13 cellular contexts compared by ENCODE assay signal in genomic region chr1:167474191-167474641, GRCh38. TPM values are rescaled to one million over a fixed set of nuclear protein-coding genes. Genes with fewer than 3 reads are reported as not detected.
DNase-seq lines count a peak whose midpoint lies in the region; ATAC-seq, FAIRE-seq and TF ChIP-seq lines count a peak whose summit lies in the region.
"Had no signal": no experiment of that assay in that cellular context is flagged by ENCODE, and none has a peak within 500 bp of the region (broad histone marks: within the 10 kb centered on the region; RNA-seq: fewer than 3 reads in every experiment).

No MANE protein-coding gene starts in this region.

- H3K4me3 Mint-ChIP-seq in activated CD4-positive, alpha-beta T cell treated with anti-CD3 and anti-CD28 coated beads, Interleukin-2, amount 10 ng/mL, durations not matched to agents 7 days and 5 days = peak overlapping the region; percentile 52
- H3K4me3 Mint-ChIP-seq in activated naive CD8-positive, alpha-beta T cell treated with anti-CD3 and anti-CD28 coated beads for 36 hours = peak overlapping the region; percentile 42

- peaks cover 63% of the 10 kb centered on the region for H3K36me3 Mint-ChIP-seq in activated CD4-positive, alpha-beta T cell treated with anti-CD3 and anti-CD28 coated beads, Interleukin-2, amount 10 ng/mL, durations not matched to agents 7 days and 5 days (ENCODE audit: low read depth)
- peaks cover 67% of the 10 kb centered on the region for H3K36me3 Mint-ChIP-seq in activated naive CD8-positive, alpha-beta T cell treated with anti-CD3 and anti-CD28 coated beads for 36 hours

- peaks cover 30% of the 10 kb centered on the region for H3K4me1 ChIP-seq in Loucy (ENCODE audit: insufficient read depth, low read length, poor library complexity, severe bottlenecking)
- H3K4me1 ChIP-seq: BLaER1 treated with 17β-estradiol and CSF1 and Interleukin-3, amounts not matched to agents 10 nM and 100 nM had no signal

- no peak overlapping the region for H2AFZ ChIP-seq in Loucy (ENCODE audit: low read length)

- H3F3A ChIP-seq in Loucy (ENCODE audit: low read depth) = 0 out of 2 replicates have a peak, but pooled peaks cover 4% of the 10 kb centered on the region

- H3K27ac Mint-ChIP-seq in activated CD4-positive, alpha-beta T cell treated with anti-CD3 and anti-CD28 coated beads, Interleukin-2, amount 10 ng/mL, durations not matched to agents 7 days and 5 days = peak overlapping the region; percentile 86
- H3K27ac Mint-ChIP-seq in activated naive CD8-positive, alpha-beta T cell treated with anti-CD3 and anti-CD28 coated beads for 36 hours = peak overlapping the region; percentile 79

- peak overlapping the region; percentile 41 for H3K4me3 ChIP-seq in Loucy (ENCODE audit: low read length, poor library complexity, severe bottlenecking)
- H3K4me3 ChIP-seq: BLaER1 treated with 17β-estradiol and CSF1 and Interleukin-3, amounts not matched to agents 10 nM and 100 nM had no signal

- peaks cover 21% of the 10 kb centered on the region; the same call in 1 of the 2 replicates for H3K36me3 ChIP-seq in Loucy (ENCODE audit: insufficient read depth, low read length)
- H3K36me3 ChIP-seq: BLaER1 treated with 17β-estradiol and CSF1 and Interleukin-3, amounts not matched to agents 10 nM and 100 nM; spleen had no signal

- H3K79me2 ChIP-seq in Loucy (ENCODE audit: insufficient read depth, low read length) = peaks cover 89% of the 10 kb centered on the region

- no peaks in the 10 kb centered on the region for H3K27me3 ChIP-seq in Loucy (ENCODE audit: insufficient read depth, low read length, poor library complexity, severe bottlenecking)
- H3K27me3 ChIP-seq: BLaER1 treated with 17β-estradiol and CSF1 and Interleukin-3, amounts not matched to agents 10 nM and 100 nM; spleen had no signal

- H3K9me3 Mint-ChIP-seq in activated CD4-positive, alpha-beta T cell treated with anti-CD3 and anti-CD28 coated beads, Interleukin-2, amount 10 ng/mL, durations not matched to agents 7 days and 5 days = peaks cover 5% of the 10 kb centered on the region
- no peaks in the 10 kb centered on the region for H3K9me3 Mint-ChIP-seq in activated naive CD8-positive, alpha-beta T cell treated with anti-CD3 and anti-CD28 coated beads for 36 hours

- no peak for FAIRE-seq in D721Med (lab: Jason Lieb, UNC)

- CTCF ChIA-PET in activated CD4-positive, alpha-beta T cell treated with anti-CD3 and anti-CD28 coated beads, Interleukin-2, amount 10 ng/mL, durations not matched to agents 7 days and 5 days (lab: Charles Lee) = interaction anchor here (0.6 to 1.1 kb wide), 5 partner anchors 10 to 206 kb away, joined by 3 to 4 read pairs (median 3); partner anchors contain the start of gene CREG1

- TF ChIP-seq CTCF in Loucy (conservative IDR thresholded peaks at IDR 0.05; ENCODE audit: low read length) (no peak), D721Med (IDR thresholded peaks at IDR 0.05; ENCODE audit: insufficient read depth, missing control alignments) (no peak)

- peak overlapping the region; percentile 51 for H3K4me2 ChIP-seq in Loucy (ENCODE audit: low read depth, low read length, poor library complexity, severe bottlenecking)
- H3K4me2 ChIP-seq: BLaER1 treated with 17β-estradiol and CSF1 and Interleukin-3, amounts not matched to agents 10 nM and 100 nM had no signal

- peak; percentile 55 for DNase-seq in activated CD4-positive, alpha-beta T cell treated with anti-CD3 and anti-CD28 coated beads, Interleukin-2, amount 10 ng/mL, durations not matched to agents 7 days and 5 days
- no peak for DNase-seq in activated naive CD8-positive, alpha-beta T cell treated with anti-CD3 and anti-CD28 coated beads for 36 hours
- peak; percentile 58 for DNase-seq in stimulated activated CD4-positive, alpha-beta T cell treated with anti-CD3 and anti-CD28 coated beads, Interleukin-4, amount 100 ng/mL, for 24 hours
- DNase-seq in D721Med (ENCODE audit: insufficient read length, low spot score) = no peak
- DNase-seq in NCI-H1436 treated with DMSO at 0.1 percent for 48 hours (lab: John Stamatoyannopoulos, UW) = no peak
- no peak for DNase-seq in NCI-H748 treated with DMSO at 0.1 percent for 48 hours (lab: John Stamatoyannopoulos, UW)
- DNase-seq: cerebellar nuclear complex, hippocampal formation, PC-3, spleen had no signal

- no peaks in the 10 kb centered on the region for H3K9me2 ChIP-seq in Loucy (replicated peaks; ENCODE audit: low read depth, low read length)

- POLR2A ChIA-PET in activated CD4-positive, alpha-beta T cell treated with anti-CD3 and anti-CD28 coated beads, Interleukin-2, amount 10 ng/mL, durations not matched to agents 7 days and 5 days (lab: Charles Lee) = no interaction called here

- ATAC-seq in GM19463 (IDR thresholded peaks at IDR 0.05; ENCODE audit: unreplicated experiment) = no peak
- ATAC-seq: PC-3 had no signal

- H3K9me3 ChIP-seq in Loucy (ENCODE audit: insufficient read depth, low read depth, low read length) = no peaks in the 10 kb centered on the region
- H3K9me3 ChIP-seq: BLaER1 treated with 17β-estradiol and CSF1 and Interleukin-3, amounts not matched to agents 10 nM and 100 nM; spleen had no signal

- peaks cover 83% of the 10 kb centered on the region for H3K4me1 Mint-ChIP-seq in activated CD4-positive, alpha-beta T cell treated with anti-CD3 and anti-CD28 coated beads, Interleukin-2, amount 10 ng/mL, durations not matched to agents 7 days and 5 days
- peaks cover 73% of the 10 kb centered on the region for H3K4me1 Mint-ChIP-seq in activated naive CD8-positive, alpha-beta T cell treated with anti-CD3 and anti-CD28 coated beads for 36 hours

- H4K20me1 ChIP-seq in Loucy (ENCODE audit: insufficient read depth, low read length, poor library complexity, severe bottlenecking) = peaks cover 14% of the 10 kb centered on the region
- H4K20me1 ChIP-seq: BLaER1 treated with 17β-estradiol and CSF1 and Interleukin-3, amounts not matched to agents 10 nM and 100 nM had no signal

- no peak overlapping the region for H3K9ac ChIP-seq in Loucy (ENCODE audit: low read depth, low read length, poor library complexity, severe bottlenecking)
- H3K9ac ChIP-seq: BLaER1 treated with 17β-estradiol and CSF1 and Interleukin-3, amounts not matched to agents 10 nM and 100 nM had no signal

- no peaks in the 10 kb centered on the region for H3K27me3 Mint-ChIP-seq in activated CD4-positive, alpha-beta T cell treated with anti-CD3 and anti-CD28 coated beads, Interleukin-2, amount 10 ng/mL, durations not matched to agents 7 days and 5 days
- H3K27me3 Mint-ChIP-seq in activated naive CD8-positive, alpha-beta T cell treated with anti-CD3 and anti-CD28 coated beads for 36 hours = no peaks in the 10 kb centered on the region

RNA-seq across cellular contexts. Expression of gene CD247, which starts 44.1 kb away (rescaled TPM):
- 100 to 1,000 TPM; 251 to 261 TPM for total RNA-seq in activated CD4-positive, alpha-beta T cell treated with anti-CD3 and anti-CD28 coated beads, Interleukin-2, amount 10 ng/mL, durations not matched to agents 7 days and 5 days
- 100 to 1,000 TPM; 166 TPM for total RNA-seq in activated naive CD8-positive, alpha-beta T cell treated with anti-CD3 and anti-CD28 coated beads for 36 hours
- total RNA-seq: PC-3 had no signal

Comparison
In these comparisons a context has a peak if more than half of its experiments do, and no peak if none do; other contexts are left out.
1. DNase-seq: peak in activated CD4-positive, alpha-beta T cell treated with anti-CD3 and anti-CD28 coated beads, Interleukin-2, amount 10 ng/mL, durations not matched to agents 7 days and 5 days (single experiment) and stimulated activated CD4-positive, alpha-beta T cell treated with anti-CD3 and anti-CD28 coated beads, Interleukin-4, amount 100 ng/mL, for 24 hours (single experiment); none in activated naive CD8-positive, alpha-beta T cell treated with anti-CD3 and anti-CD28 coated beads for 36 hours (single experiment), D721Med (single experiment), NCI-H1436 treated with DMSO at 0.1 percent for 48 hours (single experiment) and NCI-H748 treated with DMSO at 0.1 percent for 48 hours (single experiment).